8 cellular contexts compared by ENCODE assay signal in genomic region chr7:37208528-37208927, GRCh38.
A peak's percentile ranks its signal among the peaks of the same experiment; 100 is the strongest.
DNase-seq lines count a peak whose midpoint lies in the region; ATAC-seq and TF ChIP-seq lines count a peak whose summit lies in the region.

No MANE protein-coding gene starts in this region.

- peak overlapping the region; percentile 84 for H3K27ac ChIP-seq in caudate nucleus (ENCODE audit: low read depth, low read length)
- H3K27ac ChIP-seq in left lung = peak overlapping the region; percentile 55 to 57

- CTCF ChIA-PET in HEK293T (lab: Yijun Ruan, JAX) = interaction anchor here (0.7 to 1.4 kb wide), 2 partner anchors 10 to 294 kb away, joined by 4 to 5 read pairs; no protein-coding TSS in a partner anchor

- no peaks in the 10 kb centered on the region for H3K9me3 ChIP-seq in left lung

- POLR2A ChIA-PET in HEK293T (lab: Yijun Ruan, JAX) = no interaction called here

- no peak overlapping the region for H3K4me3 ChIP-seq in left lung

- DNase-seq in EH (ENCODE audit: low read depth) = peak; percentile 51
- DNase-seq in RKO (ENCODE audit: low spot score) = peak; percentile 51
- peak in 44 of 61 donors; percentile 10 to 83 (median 46) for DNase-seq in caudate nucleus (lab: John Stamatoyannopoulos, UW)
- DNase-seq in left lung = peak in 1 of 2 donors; percentile 73
- DNase-seq in superior temporal gyrus (ENCODE audit: extremely low spot score) = peak; percentile 94
- no peak for DNase-seq in HEK293T (ENCODE audit: extremely low spot score)

- H3K27me3 ChIP-seq in left lung = no peaks in the 10 kb centered on the region

- ATAC-seq in GM19468 (IDR thresholded peaks at IDR 0.05; ENCODE audit: extremely low read depth, unreplicated experiment) (peak; percentile 72), HG03565 (IDR thresholded peaks at IDR 0.05; ENCODE audit: unreplicated experiment) (peak; percentile 64), left lung (peak; percentile 90)

- TF ChIP-seq CTCF in left lung (IDR thresholded peaks at IDR 0.05) = peak; percentile 28 to 44

- intact Hi-C loops in left lung (cut with DNase I) = loop anchor here in 1 of 2 donors (10.0 kb wide), 1 partner anchor 626 kb away; no protein-coding TSS in a partner anchor

- peaks cover 17 to 19% of the 10 kb centered on the region in 2 donors for H3K4me1 ChIP-seq in left lung

- H3K36me3 ChIP-seq in left lung = peaks cover 0 to 37% of the 10 kb centered on the region in 2 donors

TF ChIP-seq in HEK293T, 16 proteins besides CTCF, POLR2A, EP300 and RAD21:
- TF ChIP-seq FOXK2 (IDR thresholded peaks at IDR 0.05) = no peak
- no peak for TF ChIP-seq LEF1 (IDR thresholded peaks at IDR 0.05; ENCODE audit: borderline replicate concordance)
- no peak for TF ChIP-seq SUZ12 (IDR thresholded peaks at IDR 0.05)
- no peak for TF ChIP-seq NFRKB (IDR thresholded peaks at IDR 0.05)
- no peak for TF ChIP-seq ARNT (IDR thresholded peaks at IDR 0.05)
- no peak for TF ChIP-seq SP1 (IDR thresholded peaks at IDR 0.05)
- TF ChIP-seq ELF4 (IDR thresholded peaks at IDR 0.05) = no peak
- TF ChIP-seq FOXM1 (IDR thresholded peaks at IDR 0.05; ENCODE audit: borderline replicate concordance) = no peak
- TF ChIP-seq BHLHE40 (IDR thresholded peaks at IDR 0.05; ENCODE audit: borderline replicate concordance) = no peak
- no peak for TF ChIP-seq PKNOX1 (IDR thresholded peaks at IDR 0.05)
- TF ChIP-seq FOXA1 (IDR thresholded peaks at IDR 0.05) = no peak
- no peak for TF ChIP-seq HDGF (IDR thresholded peaks at IDR 0.05; ENCODE audit: borderline replicate concordance)
- no peak for TF ChIP-seq CTBP1 (IDR thresholded peaks at IDR 0.05; ENCODE audit: borderline replicate concordance)
